In genomic region chr16:29290631-29291247, GRCh38 we compare ENCODE assay signal across 8 cellular contexts.
A peak's percentile ranks its signal among the peaks of the same experiment; 100 is the strongest.
DNase-seq lines count a peak whose midpoint lies in the region; ATAC-seq lines count a peak whose summit lies in the region.

No MANE protein-coding gene starts in this region.

- peak; percentile 77 for ATAC-seq in GM18861 (IDR thresholded peaks at IDR 0.05; ENCODE audit: unreplicated experiment)
- peak; percentile 66 for ATAC-seq in HG03196 (IDR thresholded peaks at IDR 0.05; ENCODE audit: unreplicated experiment)
- peak; percentile 77 for ATAC-seq in left ventricle myocardium superior

- no peaks in the 10 kb centered on the region for H3K27me3 ChIP-seq in adipocyte (replicated peaks; ENCODE audit: control insufficient read depth, insufficient read depth, low read length)

- H3K9ac ChIP-seq in adipocyte (ENCODE audit: low read length), result no peak overlapping the region

- H3K4me3 ChIP-seq in adipocyte (ENCODE audit: low read length), result peak overlapping the region; percentile 39

- DNase-seq in 8988T (peak; percentile 56), T follicular helper cell (ENCODE audit: low read depth) (peak; percentile 17), adipocyte (ENCODE audit: low read depth) (peak; percentile 97), left ventricle myocardium superior (peak; percentile 95), retina (peak; percentile 56), NCI-H187 (lab: John Stamatoyannopoulos, UW) (no peak)

- no peaks in the 10 kb centered on the region for H3K36me3 ChIP-seq in adipocyte (ENCODE audit: control insufficient read depth, insufficient read depth, low read length, severe bottlenecking)

- peaks cover 29% of the 10 kb centered on the region for H3K4me1 ChIP-seq in adipocyte (ENCODE audit: control insufficient read depth, insufficient read depth, low read length)

- H3K9me3 ChIP-seq in adipocyte (ENCODE audit: control insufficient read depth, low read length), result no peaks in the 10 kb centered on the region

- intact Hi-C loops in left ventricle myocardium superior (cut with micrococcal nuclease), result no loop called here

Comparison
In these comparisons a context has a peak if more than half of its experiments do, and no peak if none do; other contexts are left out.
1. DNase-seq: peak in 8988T (single experiment), T follicular helper cell (single experiment), adipocyte (single experiment), left ventricle myocardium superior (single experiment) and retina (single experiment); none in NCI-H187 (0 of 2).
2. Peak in every context shown above with its lines, with median percentiles within 50 percentile points of each other: ATAC-seq.